ENCODE assay signal across 12 cellular contexts in genomic region chr3:181932039-181932438, GRCh38.
DNase-seq lines count a peak whose midpoint lies in the region; ATAC-seq and TF ChIP-seq lines count a peak whose summit lies in the region.
"Had no signal": no experiment of that assay in that cellular context is flagged by ENCODE, and none has a peak within 500 bp of the region (broad histone marks: within the 10 kb centered on the region; RNA-seq: fewer than 3 reads in every experiment).

No MANE protein-coding gene starts in this region.

- H3K9me3 Mint-ChIP-seq in type B pancreatic cell = peaks cover 6% of the 10 kb centered on the region
- peaks cover 6% of the 10 kb centered on the region for H3K9me3 Mint-ChIP-seq in T-helper 2 cell treated with Interferon-gamma antibody and Interleukin-4, amounts not matched to agents 5 μg/mL and 100 μg/mL, for 36 hours

- H3K36me3 Mint-ChIP-seq in type B pancreatic cell = no peaks in the 10 kb centered on the region
- no peaks in the 10 kb centered on the region for H3K36me3 Mint-ChIP-seq in T-helper 2 cell treated with Interferon-gamma antibody and Interleukin-4, amounts not matched to agents 5 μg/mL and 100 μg/mL, for 36 hours (ENCODE audit: low read depth)
- H3K36me3 Mint-ChIP-seq: natural killer cell treated with Interleukin-12 subunit alpha and Interleukin-12 subunit beta and Interleukin-15 and Interleukin-18, amount 100 ng/mL, for 72 hours had no signal

- DNase-seq in MV-4-11 (lab: John Stamatoyannopoulos, UW) = peak; percentile 86
- no peak for DNase-seq in posterior cingulate gyrus
- DNase-seq in type B pancreatic cell (ENCODE audit: extremely low spot score, unreplicated experiment) = no peak
- DNase-seq in DMS53 (lab: John Stamatoyannopoulos, UW) = no peak
- DNase-seq in T-helper 2 cell treated with Interferon-gamma antibody and Interleukin-4, amounts not matched to agents 5 μg/mL and 100 μg/mL, for 36 hours (ENCODE audit: low spot score) = no peak
- DNase-seq: NCI-H2081, OCI-M1 had no signal

- no peak overlapping the region for H3K27ac Mint-ChIP-seq in type B pancreatic cell
- H3K27ac Mint-ChIP-seq in T-helper 2 cell treated with Interferon-gamma antibody and Interleukin-4, amounts not matched to agents 5 μg/mL and 100 μg/mL, for 36 hours = no peak overlapping the region
- H3K27ac Mint-ChIP-seq: dendritic cell treated with granulocyte-macrophage colony-stimulating factor and Interleukin-4, amounts not matched to agents 40 ng/mL and 50 ng/mL, for 4 days; natural killer cell treated with Interleukin-12 subunit alpha and Interleukin-12 subunit beta and Interleukin-15 and Interleukin-18, amount 100 ng/mL, for 72 hours had no signal

- H3K4me3 Mint-ChIP-seq in type B pancreatic cell = no peak overlapping the region
- H3K4me3 Mint-ChIP-seq in T-helper 2 cell treated with Interferon-gamma antibody and Interleukin-4, amounts not matched to agents 5 μg/mL and 100 μg/mL, for 36 hours = no peak overlapping the region
- H3K4me3 Mint-ChIP-seq: dendritic cell treated with granulocyte-macrophage colony-stimulating factor and Interleukin-4, amounts not matched to agents 40 ng/mL and 50 ng/mL, for 4 days; natural killer cell treated with Interleukin-12 subunit alpha and Interleukin-12 subunit beta and Interleukin-15 and Interleukin-18, amount 100 ng/mL, for 72 hours had no signal

- H3K27me3 Mint-ChIP-seq in type B pancreatic cell = no peaks in the 10 kb centered on the region
- no peaks in the 10 kb centered on the region for H3K27me3 Mint-ChIP-seq in T-helper 2 cell treated with Interferon-gamma antibody and Interleukin-4, amounts not matched to agents 5 μg/mL and 100 μg/mL, for 36 hours (ENCODE audit: low read depth)
- H3K27me3 Mint-ChIP-seq: dendritic cell treated with granulocyte-macrophage colony-stimulating factor and Interleukin-4, amounts not matched to agents 40 ng/mL and 50 ng/mL, for 4 days; natural killer cell treated with Interleukin-12 subunit alpha and Interleukin-12 subunit beta and Interleukin-15 and Interleukin-18, amount 100 ng/mL, for 72 hours had no signal

- no peak for TF ChIP-seq CTCF in type B pancreatic cell (conservative IDR thresholded peaks at IDR 0.05)

- no peaks in the 10 kb centered on the region for H3K4me1 Mint-ChIP-seq in type B pancreatic cell (ENCODE audit: unreplicated experiment)
- H3K4me1 Mint-ChIP-seq in T-helper 2 cell treated with Interferon-gamma antibody and Interleukin-4, amounts not matched to agents 5 μg/mL and 100 μg/mL, for 36 hours (ENCODE audit: low read depth) = no peaks in the 10 kb centered on the region

- intact Hi-C loops in posterior cingulate gyrus (cut with DNase I) = no loop called here

- ATAC-seq in GM18502 (IDR thresholded peaks at IDR 0.05; ENCODE audit: poor library complexity, unreplicated experiment) = peak; percentile 62
- ATAC-seq in GM21423 (IDR thresholded peaks at IDR 0.05; ENCODE audit: unreplicated experiment) = peak; percentile 57
- ATAC-seq in HG03025 (IDR thresholded peaks at IDR 0.05; ENCODE audit: low FRiP score, unreplicated experiment) = peak; percentile 77
- ATAC-seq: natural killer cell treated with Interleukin-12 subunit alpha and Interleukin-12 subunit beta and Interleukin-15 and Interleukin-18, amount 100 ng/mL, for 72 hours had no signal
